ENCODE assay signal across 37 cellular contexts in genomic region chr19:50633359-50633758, GRCh38. TPM values are rescaled to one million over a fixed set of nuclear protein-coding genes. Genes with fewer than 3 reads are reported as not detected.
DNase-seq lines count a peak whose midpoint lies in the region; ATAC-seq, FAIRE-seq and TF ChIP-seq lines count a peak whose summit lies in the region.
"Had no signal": no experiment of that assay in that cellular context is flagged by ENCODE, and none has a peak within 500 bp of the region (broad histone marks: within the 10 kb centered on the region; RNA-seq: fewer than 3 reads in every experiment).

No MANE protein-coding gene starts in this region.

- DNase-seq in A549 (ENCODE audit: low read depth in 1 of 2, low spot score in 1 of 2) (no peak), K562 (ENCODE audit: extremely low read depth in 1 of 4, low spot score in 3 of 4) (no peak), spleen (peak; percentile 2), NOMO-1 (lab: John Stamatoyannopoulos, UW; ENCODE audit: unreplicated experiment in 2 of 2) (no peak), NCI-H2196 treated with DMSO at 0.1 percent for 48 hours (lab: John Stamatoyannopoulos, UW; ENCODE audit: unreplicated experiment) (no peak), NCI-H82 treated with DMSO at 0.1 percent for 48 hours (lab: John Stamatoyannopoulos, UW; ENCODE audit: unreplicated experiment) (no peak)
- DNase-seq: 8988T; ACHN; AML-193; BE2C; C1 segment of cervical spinal cord; Caco-2; Calu3; CD4-positive, alpha-beta memory T cell; CD4-positive, alpha-beta T cell; CD4-positive, CD25-positive, alpha-beta regulatory T cell; CD8-positive, alpha-beta memory T cell; CD8-positive, alpha-beta T cell; COR-L47; DMS 273 treated with DMSO at 0.1 percent for 48 hours; DMS153; DMS53; DMS79; DMS79 treated with DMSO at 0.1 percent for 48 hours; DND-41; EL had no signal

- POLR2A ChIA-PET in A549 (lab: Yijun Ruan, JAX) (no interaction called here), HEK293 (lab: Yijun Ruan, JAX) (no interaction called here), K562 (lab: Yijun Ruan, JAX) (no interaction called here)

- H3K4me1 ChIP-seq in A549 (no peaks in the 10 kb centered on the region), HEK293 (ENCODE audit: control insufficient read depth, insufficient read depth, low read length) (no peaks in the 10 kb centered on the region), K562 (replicated peaks in 1 of 2; ENCODE audit: control insufficient read depth in 2 of 2, insufficient read depth in 2 of 2, low read length in 2 of 2) (peaks cover 0 to 19% of the 10 kb centered on the region in 2 experiments; a peak in 2 of 5 replicates), spleen (no peaks in the 10 kb centered on the region)
- H3K4me1 ChIP-seq: BE2C, BLaER1, Caco-2 had no signal

- H3K9me1 ChIP-seq in K562 (ENCODE audit: control insufficient read depth, insufficient read depth, low read length), result no peaks in the 10 kb centered on the region

- no peak overlapping the region for H2AFZ ChIP-seq in K562 (ENCODE audit: low read depth, low read length)

- intact Hi-C loops in K562 (cut with micrococcal nuclease) (no loop called here), spleen (cut with DNase I; ENCODE audit: low total_unique reads) (no loop called here)

- TF ChIP-seq CTCF in A549 (IDR thresholded peaks at IDR 0.05) (no peak), HEK293 (tag by site-specific recombination; IDR thresholded peaks at IDR 0.05) (no peak), K562 (IDR thresholded peaks at IDR 0.05 in 2 of 3, conservative IDR thresholded peaks at IDR 0.05 in 1 of 3; ENCODE audit: insufficient read depth in 2 of 3, low read depth in 1 of 3, low read length in 3 of 3) (no peak), spleen (IDR thresholded peaks at IDR 0.05 in 8 of 11, conservative IDR thresholded peaks at IDR 0.05 in 3 of 11) (no peak)

- CTCF ChIA-PET in A549 (lab: Yijun Ruan, JAX), result interaction anchor here (1.1 to 2.8 kb wide), 6 partner anchors 12 to 96 kb away, joined by 3 to 10 read pairs (median 4); partner anchors contain the start of gene C19orf81
- CTCF ChIA-PET in HEK293 (lab: Yijun Ruan, JAX), result no interaction called here
- CTCF ChIA-PET in K562 (lab: Yijun Ruan, JAX; ENCODE audit: low intra/inter-chr PET ratio), result no interaction called here

- no peaks in the 10 kb centered on the region for H3K36me3 ChIP-seq in HEK293 (ENCODE audit: control insufficient read depth in 2 of 2, insufficient read depth in 1 of 2, low read length in 2 of 2)
- H3K36me3 ChIP-seq in K562 (ENCODE audit: control insufficient read depth, insufficient read depth, low read length), result no peaks in the 10 kb centered on the region
- no peaks in the 10 kb centered on the region for H3K36me3 ChIP-seq in spleen
- H3K36me3 ChIP-seq: BE2C, BLaER1 had no signal

- H3K4me2 ChIP-seq in A549 (no peak overlapping the region), K562 (ENCODE audit: insufficient read depth, low read length) (no peak overlapping the region)
- H3K4me2 ChIP-seq: BLaER1; BLaER1 treated with 17β-estradiol and CSF1 and Interleukin-3, amounts not matched to agents 10 nM and 100 nM had no signal

- no peaks in the 10 kb centered on the region; the same call in 1 of the 2 replicates for H4K20me1 ChIP-seq in K562 (replicated peaks; ENCODE audit: control insufficient read depth, insufficient read depth, low read length)
- H4K20me1 ChIP-seq: BLaER1; BLaER1 treated with 17β-estradiol and CSF1 and Interleukin-3, amounts not matched to agents 10 nM and 100 nM had no signal

- 13% methylated on average over 2 of the region's 2 CpGs for WGBS in A549 (ENCODE audit: missing lambda C conversion rate)
- 15% methylated on average over 2 of the region's 2 CpGs for WGBS in K562 (ENCODE audit: insufficient coverage, low coverage, missing lambda C conversion rate)
- WGBS in spleen, 5 donors, result 73 to 92% (median 81%) methylated on average over 2 of the region's 2 CpGs

- H3K4me3 ChIP-seq in A549 (no peak overlapping the region), HEK293 (ENCODE audit: low read depth, low read length) (no peak overlapping the region), K562 (no peak overlapping the region), spleen (no peak overlapping the region)
- H3K4me3 ChIP-seq: BLaER1; BLaER1 treated with 17β-estradiol and CSF1 and Interleukin-3, amounts not matched to agents 10 nM and 100 nM had no signal

- H3K9me3 ChIP-seq in A549, result peaks cover 39% of the 10 kb centered on the region
- H3K9me3 ChIP-seq in HEK293 (ENCODE audit: control insufficient read depth, insufficient read depth, low read depth, low read length), result no peaks in the 10 kb centered on the region
- H3K9me3 ChIP-seq in K562 (replicated peaks; ENCODE audit: control insufficient read depth, insufficient read depth, low read depth, low read length), result peaks cover 10% of the 10 kb centered on the region; the same call in 1 of the 2 replicates
- peaks cover 5 to 51% (median 41%) of the 10 kb centered on the region in 8 donors for H3K9me3 ChIP-seq in spleen
- H3K9me3 ChIP-seq: BE2C had no signal

- H3K27me3 ChIP-seq in K562 (ENCODE audit: control insufficient read depth in 2 of 2, insufficient read depth in 2 of 2, low read length in 2 of 2) (peaks cover 5 to 19% of the 10 kb centered on the region in 2 experiments; a peak in 3 of 5 replicates), spleen (replicated peaks in 1 of 7) (peaks cover 0 to 75% (median 17%) of the 10 kb centered on the region in 7 donors)
- H3K27me3 ChIP-seq: BLaER1; BLaER1 treated with 17β-estradiol and CSF1 and Interleukin-3, amounts not matched to agents 10 nM and 100 nM had no signal

- TF ChIP-seq EP300 in A549 (IDR thresholded peaks at IDR 0.05), result no peak
- no peak for TF ChIP-seq EP300 in K562 (IDR thresholded peaks at IDR 0.05; ENCODE audit: low read length)

- H3K27ac ChIP-seq in A549, result no peak overlapping the region
- H3K27ac ChIP-seq in HEK293 (ENCODE audit: extremely low read depth, low read depth, low read length), result no peak overlapping the region
- H3K27ac ChIP-seq in K562 (ENCODE audit: extremely low read depth, low read depth, low read length), result no peak overlapping the region
- no peak overlapping the region for H3K27ac ChIP-seq in spleen
- H3K27ac ChIP-seq: 22Rv1; BLaER1; BLaER1 treated with 17β-estradiol and CSF1 and Interleukin-3, amounts not matched to agents 10 nM and 100 nM; C4-2B had no signal

- no TSS peak for BruUV-seq in K562 (replicated peaks; lab: Mats Ljungman, UMichigan)

- FAIRE-seq in A549 (lab: Jason Lieb, UNC), result no peak
- FAIRE-seq in K562 (lab: Jason Lieb, UNC), result no peak
- FAIRE-seq: A204.1, D721Med had no signal

- H3K79me2 ChIP-seq in K562 (ENCODE audit: control insufficient read depth, insufficient read depth, low read length), result no peaks in the 10 kb centered on the region

- in situ Hi-C loops in K562 (cut with MboI), result no loop called here

- ATAC-seq in A549 (no peak), K562 (no peak), HG02798 (IDR thresholded peaks at IDR 0.05; ENCODE audit: poor library complexity, unreplicated experiment) (no peak)
- ATAC-seq: CD8-positive, alpha-beta T cell had no signal

- H3K9ac ChIP-seq in K562 (ENCODE audit: insufficient read depth in 1 of 2, low read depth in 2 of 2, low read length in 2 of 2), result no peak overlapping the region
- H3K9ac ChIP-seq: BLaER1; BLaER1 treated with 17β-estradiol and CSF1 and Interleukin-3, amounts not matched to agents 10 nM and 100 nM had no signal

- TF ChIP-seq RAD21 in A549 (conservative IDR thresholded peaks at IDR 0.05 in 1 of 2, IDR thresholded peaks at IDR 0.05 in 1 of 2) (no peak), K562 (CRISPR knock-in tag; conservative IDR thresholded peaks at IDR 0.05 in 1 of 2, IDR thresholded peaks at IDR 0.05 in 1 of 2) (no peak)

- no peak for TF ChIP-seq POLR2A in A549 (IDR thresholded peaks at IDR 0.05; ENCODE audit: low read length)
- no peak for TF ChIP-seq POLR2A in K562 (conservative IDR thresholded peaks at IDR 0.05)
- no peak for TF ChIP-seq POLR2A in spleen (IDR thresholded peaks at IDR 0.05)

RNA-seq across cellular contexts. Expression of gene SYT3, which starts 6.3 kb away (rescaled TPM):
- 0.25 and 0.29 TPM in 2 replicates for polyA plus RNA-seq in A549 (2011; rRNA removed)
- polyA plus RNA-seq in A549 (2012; cell fraction: cytosol; rRNA removed), result 0.24 and 0.30 TPM in 2 replicates
- polyA plus RNA-seq in A549 (2012; cell fraction: nucleus; rRNA removed), result 0.44 and 0.54 TPM in 2 replicates
- polyA plus RNA-seq in A549 (2017; fragmentation: RNase III; extraction: RNeasy Plus Mini Kit Qiagen cat#74134 plus additional on column Dnase treatment), result 0.45 to 1.2 TPM (median 1.1 TPM) in 3 replicates
- polyA minus RNA-seq in A549 (2011; rRNA and poly(A)+ RNA removed), result 0.44 TPM in 1 of 2 replicates, not detected in the other
- total RNA-seq in K562 (2011; cell fraction: chromatin; rRNA removed; ENCODE audit: low replicate concordance), result 1.5 and 2.4 TPM in 2 replicates
- 1.6 and 2.0 TPM in 2 replicates for total RNA-seq in K562 (2011; cell fraction: nucleolus; rRNA removed)
- total RNA-seq in K562 (2011; cell fraction: nucleoplasm; rRNA removed), result 1.5 and 3.9 TPM in 2 replicates
- 1.1 and 1.6 TPM in 2 replicates for total RNA-seq in K562 (2014; rRNA removed)
- 0.36 and 0.51 TPM in 2 replicates for total RNA-seq in K562 (2014; rRNA removed; fragmentation: Illumina TruSeq; extraction: Trizol)
- total RNA-seq in K562 (2015; rRNA removed; fragmentation: Illumina TruSeq; extraction: Trizol), result 0.40 and 0.41 TPM in 2 replicates
- 1.7 and 2.0 TPM in 2 replicates for total RNA-seq in K562 (2021)
- 0.35 and 0.40 TPM in 2 replicates for polyA plus RNA-seq in K562 (2011; rRNA removed)
- polyA plus RNA-seq in K562 (2011; cell fraction: cytosol; rRNA removed), result 0.28 and 1.0 TPM in 2 replicates
- 1.5 and 2.9 TPM in 2 replicates for polyA plus RNA-seq in K562 (2011; cell fraction: nucleus; rRNA removed)
- 1.6 and 3.0 TPM in 2 replicates for polyA plus RNA-seq in K562 (2012)
- 0.54 and 1.2 TPM in 2 replicates for polyA plus RNA-seq in K562 (2014; fragmentation: Illumina TruSeq; extraction: Trizol)
- polyA plus RNA-seq in K562 (2014; fragmentation: Nextera tagmentation; extraction: Ambion mirVana), result not detected
- polyA plus RNA-seq in K562 (2014; rRNA removed), result 0.38 and 0.85 TPM in 2 replicates
- 0.12 and 0.84 TPM in 2 replicates for polyA minus RNA-seq in K562 (2011; rRNA and poly(A)+ RNA removed)
- polyA minus RNA-seq in K562 (2011; cell fraction: cytosol; rRNA and poly(A)+ RNA removed), result 0.38 TPM in 1 of 2 replicates, not detected in the other
- 0.44 and 0.67 TPM in 2 replicates for polyA minus RNA-seq in K562 (2011; cell fraction: nucleus; rRNA and poly(A)+ RNA removed)
- total RNA-seq in spleen, result under 1 TPM in 3 of 7 donors, not detected in 4; 0.28 to 0.51 (median 0.32) TPM
- polyA plus RNA-seq in spleen, result under 1 TPM; 0.02 to 0.20 (median 0.06) TPM
- total RNA-seq: Calu3; CD4-positive, alpha-beta memory T cell; CD4-positive, alpha-beta T cell; CD4-positive, CD25-positive, alpha-beta regulatory T cell had no signal
- polyA plus RNA-seq: CD14-positive monocyte; CD4-positive, CD25-positive, alpha-beta regulatory T cell had no signal

RNA-seq across cellular contexts. Expression of gene C19orf81, which starts 15.9 kb away (rescaled TPM):
- 1.8 and 2.1 TPM in 2 replicates for polyA plus RNA-seq in A549 (2011; rRNA removed)
- polyA plus RNA-seq in A549 (2012; cell fraction: cytosol; rRNA removed), result 5.7 and 5.8 TPM in 2 replicates
- polyA plus RNA-seq in A549 (2012; cell fraction: nucleus; rRNA removed), result 5.8 and 5.9 TPM in 2 replicates
- 7.9 to 9.5 TPM (median 8.2 TPM) in 3 replicates for polyA plus RNA-seq in A549 (2017; fragmentation: RNase III; extraction: RNeasy Plus Mini Kit Qiagen cat#74134 plus additional on column Dnase treatment)
- not detected in 2 replicates for polyA minus RNA-seq in A549 (2011; rRNA and poly(A)+ RNA removed)
- total RNA-seq in K562 (2011; cell fraction: chromatin; rRNA removed; ENCODE audit: low replicate concordance), result 3.2 TPM in 1 of 2 replicates, not detected in the other
- 10.5 and 13.3 TPM in 2 replicates for total RNA-seq in K562 (2011; cell fraction: nucleolus; rRNA removed)
- 7.7 and 11.2 TPM in 2 replicates for total RNA-seq in K562 (2011; cell fraction: nucleoplasm; rRNA removed)
- total RNA-seq in K562 (2014; rRNA removed), result 42.9 and 52.9 TPM in 2 replicates
- not detected in 2 replicates for total RNA-seq in K562 (2014; rRNA removed; fragmentation: Illumina TruSeq; extraction: Trizol)
- total RNA-seq in K562 (2015; rRNA removed; fragmentation: Illumina TruSeq; extraction: Trizol), result 2.9 and 3.0 TPM in 2 replicates
- total RNA-seq in K562 (2021), result 33.0 and 40.2 TPM in 2 replicates
- polyA plus RNA-seq in K562 (2011; rRNA removed), result 2.5 and 5.1 TPM in 2 replicates
- polyA plus RNA-seq in K562 (2011; cell fraction: cytosol; rRNA removed), result 8.7 and 29.6 TPM in 2 replicates
- 8.3 and 17.5 TPM in 2 replicates for polyA plus RNA-seq in K562 (2011; cell fraction: nucleus; rRNA removed)
- 26.5 and 30.0 TPM in 2 replicates for polyA plus RNA-seq in K562 (2012)
- polyA plus RNA-seq in K562 (2014; fragmentation: Illumina TruSeq; extraction: Trizol), result 1.1 TPM in 1 of 2 replicates, not detected in the other
- polyA plus RNA-seq in K562 (2014; fragmentation: Nextera tagmentation; extraction: Ambion mirVana), result not detected
- 35.9 and 46.2 TPM in 2 replicates for polyA plus RNA-seq in K562 (2014; rRNA removed)
- polyA minus RNA-seq in K562 (2011; rRNA and poly(A)+ RNA removed), result not detected in 2 replicates
- polyA minus RNA-seq in K562 (2011; cell fraction: cytosol; rRNA and poly(A)+ RNA removed), result 3.5 and 5.7 TPM in 2 replicates
- 6.1 and 7.3 TPM in 2 replicates for polyA minus RNA-seq in K562 (2011; cell fraction: nucleus; rRNA and poly(A)+ RNA removed)
- not detected for total RNA-seq in spleen
- not detected for polyA plus RNA-seq in spleen
- total RNA-seq: B cell; Calu3; CD4-positive, alpha-beta memory T cell; CD4-positive, alpha-beta T cell; CD4-positive, CD25-positive, alpha-beta regulatory T cell; CD8-positive, alpha-beta memory T cell; CD8-positive, alpha-beta T cell had no signal
- polyA plus RNA-seq: AG04450; CD14-positive monocyte; CD4-positive, alpha-beta memory T cell; CD4-positive, CD25-positive, alpha-beta regulatory T cell; CD8-positive, alpha-beta memory T cell had no signal
